ENCODE assay signal across 27 cellular contexts in the genomic region with DNA sequence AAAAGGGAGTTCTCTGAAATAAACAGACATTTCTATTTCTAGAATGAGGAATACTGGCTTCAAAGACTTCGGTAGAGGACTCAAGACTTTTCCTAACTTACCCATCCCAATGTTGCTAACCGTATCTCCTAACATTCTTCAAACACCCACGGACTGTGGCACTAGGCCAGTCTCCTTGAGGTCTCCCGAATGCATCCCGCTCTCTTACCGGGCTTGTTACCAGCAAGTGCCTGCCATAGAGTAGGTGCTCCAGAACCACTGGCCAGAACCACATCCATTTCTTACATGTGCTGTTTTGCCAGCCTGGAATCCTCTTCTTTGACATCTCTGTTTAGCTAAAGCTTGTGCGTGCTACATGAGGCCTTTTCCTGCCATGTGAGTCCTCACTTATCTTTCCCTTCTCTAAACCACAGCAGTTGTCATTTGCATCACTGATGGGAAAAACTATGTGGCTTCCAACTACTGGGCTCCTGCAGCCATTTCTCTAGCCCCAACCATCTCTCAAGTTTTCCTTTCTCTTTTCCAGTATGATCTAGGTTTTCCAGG.
"Had no signal": no experiment of that assay in that cellular context is flagged by ENCODE, and none has a peak within 500 bp of the region (broad histone marks: within the 10 kb centered on the region; RNA-seq: fewer than 3 reads in every experiment).

No MANE protein-coding gene starts in this region.

- DNase-seq: islet precursor cell; left ventricle myocardium inferior; midbrain; mucosa of descending colon; naive thymus-derived CD4-positive, alpha-beta T cell; nucleus accumbens; pancreas; posterior cingulate gyrus; retina; right cardiac atrium; stimulated activated CD4-positive, alpha-beta T cell treated with anti-CD3 and anti-CD28 coated beads, Interleukin-12 subunit alpha, Interleukin-12 subunit beta, amount 100 ng/mL, for 4 hours; stimulated activated CD4-positive, alpha-beta T cell treated with anti-CD3 and anti-CD28 coated beads, Interleukin-15, amount 100 ng/mL, for 24 hours; stimulated activated CD4-positive, alpha-beta T cell treated with anti-CD3 and anti-CD28 coated beads, Interleukin-2, amount 100 ng/mL, for 24 hours; stimulated activated CD4-positive, alpha-beta T cell treated with anti-CD3 and anti-CD28 coated beads, Interleukin-4, amount 100 ng/mL, for 1 hour; stimulated activated naive B cell treated with anti-CD40 and anti-IgM and Interleukin-4, amounts not matched to agents 10 μg/mL and 1 μg/mL and 100 μg/mL, for 72 hours; stimulated activated naive CD8-positive, alpha-beta T cell treated with anti-CD3 and anti-CD28 coated beads, Interleukin-15, Interleukin-2, amounts not matched to agents 100 U/mL and 50 U/mL, for 24 hours; stomach; testis; thyroid gland; transverse colon; upper lobe of left lung had no signal

- H3K4me3 Mint-ChIP-seq: memory B cell; naive thymus-derived CD4-positive, alpha-beta T cell; natural killer cell treated with Interleukin-12 subunit alpha and Interleukin-12 subunit beta and Interleukin-15 and Interleukin-18, amount 100 ng/mL, for 72 hours; stimulated activated naive B cell treated with anti-CD40 and anti-IgM and Interleukin-4, amounts not matched to agents 10 μg/mL and 1 μg/mL and 100 μg/mL, for 72 hours had no signal

- H3K27me3 ChIP-seq: pancreas, stomach, testis, thyroid gland, transverse colon, upper lobe of left lung had no signal

- H3K4me1 ChIP-seq: left ventricle myocardium inferior, pancreas, prostate gland, stomach, testis, thyroid gland, transverse colon, upper lobe of left lung had no signal

- H3K9me3 ChIP-seq: pancreas, prostate gland, testis, thyroid gland had no signal

- ATAC-seq: mucosa of descending colon; naive thymus-derived CD4-positive, alpha-beta T cell; natural killer cell treated with Interleukin-12 subunit alpha and Interleukin-12 subunit beta and Interleukin-15 and Interleukin-18, amount 100 ng/mL, for 72 hours; pancreas; right cardiac atrium; sciatic nerve; stimulated activated naive B cell treated with anti-CD40 and anti-IgM and Interleukin-4, amounts not matched to agents 10 μg/mL and 1 μg/mL and 100 μg/mL, for 72 hours; stimulated activated naive CD8-positive, alpha-beta T cell treated with anti-CD3 and anti-CD28 coated beads, Interleukin-15, Interleukin-2, amounts not matched to agents 100 U/mL and 50 U/mL, for 24 hours had no signal

- H3K4me1 Mint-ChIP-seq: memory B cell had no signal

- FAIRE-seq: pancreas had no signal

- H3K27ac Mint-ChIP-seq: memory B cell; naive thymus-derived CD4-positive, alpha-beta T cell; natural killer cell treated with Interleukin-12 subunit alpha and Interleukin-12 subunit beta and Interleukin-15 and Interleukin-18, amount 100 ng/mL, for 72 hours; stimulated activated naive B cell treated with anti-CD40 and anti-IgM and Interleukin-4, amounts not matched to agents 10 μg/mL and 1 μg/mL and 100 μg/mL, for 72 hours had no signal

- H3K36me3 ChIP-seq: left ventricle myocardium inferior, pancreas, prostate gland, thyroid gland, transverse colon, upper lobe of left lung had no signal

- H3K4me3 ChIP-seq: left ventricle myocardium inferior, lung, mucosa of descending colon, pancreas, prostate gland, skin epidermis, stomach, testis, thyroid gland, transverse colon, upper lobe of left lung had no signal

- H3K27ac ChIP-seq: left ventricle myocardium inferior, pancreas, prostate gland, skin epidermis, stomach, testis, thyroid gland, transverse colon, upper lobe of left lung had no signal
